ENCODE assay signal across 12 cellular contexts in genomic region chr1:234631721-234632125, GRCh38. TPM values are rescaled to one million over a fixed set of nuclear protein-coding genes. Genes with fewer than 3 reads are reported as not detected.
DNase-seq lines count a peak whose midpoint lies in the region; ATAC-seq and TF ChIP-seq lines count a peak whose summit lies in the region.
"Had no signal": no experiment of that assay in that cellular context is flagged by ENCODE, and none has a peak within 500 bp of the region (broad histone marks: within the 10 kb centered on the region; RNA-seq: fewer than 3 reads in every experiment).

No MANE protein-coding gene starts in this region.

- DNase-seq in AG08395 (ENCODE audit: low spot score), result peak; percentile 69
- peak; percentile 99 for DNase-seq in LHCN-M2 (ENCODE audit: low read depth)
- peak; percentile 93 to 97 for DNase-seq in cardiac fibroblast (ENCODE audit: low read depth in 2 of 2)
- DNase-seq in lung (ENCODE audit: low spot score), result no peak
- DNase-seq: activated CD4-positive, alpha-beta T cell treated with anti-CD3 and anti-CD28 coated beads for 4 hours; amniotic stem cell; Karpas-422; stimulated activated CD4-positive, alpha-beta T cell treated with anti-CD3 and anti-CD28 coated beads, Interleukin-12 subunit alpha, Interleukin-12 subunit beta, amount 100 ng/mL, for 4 hours had no signal

- peaks cover 0 to 1% of the 10 kb centered on the region in 2 donors for H3K4me1 ChIP-seq in lung (ENCODE audit: control insufficient read depth in 2 of 2, insufficient read depth in 2 of 2, low read length in 2 of 2)

- no peak for TF ChIP-seq CTCF in cardiac fibroblast (IDR thresholded peaks at IDR 0.05; ENCODE audit: low read depth, low read length)
- no peak for TF ChIP-seq CTCF in lung (IDR thresholded peaks at IDR 0.05; ENCODE audit: control extremely low read depth, extremely low read depth)

- H3K36me3 ChIP-seq in lung (ENCODE audit: control insufficient read depth in 2 of 2, insufficient read depth in 2 of 2, low read length in 2 of 2), result no peaks in the 10 kb centered on the region

- WGBS in lung, 2 donors, result 42 to 80% methylated on average over 1 of the region's 1 CpG

- no peaks in the 10 kb centered on the region for H3K27me3 ChIP-seq in lung (ENCODE audit: control insufficient read depth, insufficient read depth)

- H3K27ac ChIP-seq in lung (ENCODE audit: low read depth in 1 of 2, low read length in 1 of 2), result peak overlapping the region; percentile 24 to 67

- ATAC-seq in lung (ENCODE audit: insufficient read depth, low FRiP score) (peak; percentile 47), HG02798 (IDR thresholded peaks at IDR 0.05; ENCODE audit: poor library complexity, unreplicated experiment) (no peak), GM18498 (IDR thresholded peaks at IDR 0.05; ENCODE audit: unreplicated experiment) (no peak), GM18520 (IDR thresholded peaks at IDR 0.05; ENCODE audit: unreplicated experiment) (no peak), GM19463 (IDR thresholded peaks at IDR 0.05; ENCODE audit: unreplicated experiment) (no peak)

- H3K9me3 ChIP-seq in lung (ENCODE audit: control insufficient read depth in 2 of 2, insufficient read depth in 1 of 2, low read length in 1 of 2), result no peaks in the 10 kb centered on the region

- H3K4me3 ChIP-seq in cardiac fibroblast (replicated peaks in 1 of 2; ENCODE audit: low read depth in 2 of 2, low read length in 2 of 2) (no peak overlapping the region), lung (no peak overlapping the region)

RNA-seq across cellular contexts. Expression of gene IRF2BP2, which starts 21.7 kb away (rescaled TPM):
- total RNA-seq in LHCN-M2 (2014; rRNA removed), result 42.2 and 46.9 TPM in 2 replicates
- 38.4 TPM for polyA plus RNA-seq in LHCN-M2 (2012)
- total RNA-seq in lung, result 100 to 1,000 TPM; 113 to 197 TPM
- polyA plus RNA-seq in lung, result 100 to 1,000 TPM in 1 of 2 donors, 10 to 100 TPM in 1; 49.3 to 106 TPM
